Comparison of ENCODE assay signal across 9 cellular contexts in genomic region chr9:89427621-89428221, GRCh38.
DNase-seq lines count a peak whose midpoint lies in the region; ATAC-seq and TF ChIP-seq lines count a peak whose summit lies in the region.
"Had no signal": no experiment of that assay in that cellular context is flagged by ENCODE, and none has a peak within 500 bp of the region (broad histone marks: within the 10 kb centered on the region; RNA-seq: fewer than 3 reads in every experiment).

No MANE protein-coding gene starts in this region.

- POLR2A ChIA-PET in HCT116 (lab: Charles Lee): no interaction called here
- POLR2A ChIA-PET in activated CD8-positive, alpha-beta T cell treated with anti-CD3 and anti-CD28 coated beads for 36 hours (lab: Charles Lee): interaction anchor here (0.7 to 5.7 kb wide), 16 partner anchors 10 to 128 kb away, joined by 3 to 39 read pairs (median 10); no protein-coding TSS in a partner anchor

- no peaks in the 10 kb centered on the region for H3K36me3 ChIP-seq in HCT116 (ENCODE audit: control insufficient read depth in 1 of 2, insufficient read depth in 2 of 2, low read length in 2 of 2)
- no peaks in the 10 kb centered on the region for H3K36me3 ChIP-seq in sigmoid colon

- peaks cover 15 to 58% of the 10 kb centered on the region in 2 experiments for H3K4me1 ChIP-seq in HCT116 (ENCODE audit: control insufficient read depth in 1 of 2, insufficient read depth in 2 of 2, low read length in 2 of 2)
- peaks cover 0 to 4% (median 0%) of the 10 kb centered on the region in 4 donors for H3K4me1 ChIP-seq in sigmoid colon

- no TSS peak for BruUV-seq in HCT116 (replicated peaks; lab: Mats Ljungman, UMichigan)

- no peaks in the 10 kb centered on the region for H4K20me1 ChIP-seq in HCT116 (ENCODE audit: insufficient read depth)

- no peak overlapping the region for H2AFZ ChIP-seq in HCT116 (ENCODE audit: low read depth, low read length, poor library complexity, severe bottlenecking)

- TF ChIP-seq CTCF in HCT116 (IDR thresholded peaks at IDR 0.05 in 2 of 3, conservative IDR thresholded peaks at IDR 0.05 in 1 of 3; ENCODE audit: borderline replicate concordance in 1 of 3, insufficient read depth in 1 of 3, low read depth in 2 of 3, low read length in 2 of 3) (no peak), sigmoid colon (IDR thresholded peaks at IDR 0.05) (no peak)
- no peak for TF ChIP-seq CTCF in activated CD8-positive, alpha-beta T cell treated with anti-CD3 and anti-CD28 coated beads for 36 hours (IDR thresholded peaks at IDR 0.05)

- H3K4me3 ChIP-seq in HCT116 (replicated peaks in 1 of 2; ENCODE audit: low read depth in 1 of 2, low read length in 2 of 2) (no peak overlapping the region), sigmoid colon (no peak overlapping the region)

- peak overlapping the region; percentile 51 for H3K4me2 ChIP-seq in HCT116 (ENCODE audit: low read length)

- H3K9me2 ChIP-seq in HCT116 (ENCODE audit: insufficient read depth): no peaks in the 10 kb centered on the region

- H3K4me3 Mint-ChIP-seq in activated CD8-positive, alpha-beta T cell treated with anti-CD3 and anti-CD28 coated beads for 36 hours: peak overlapping the region; percentile 65
- H3K4me3 Mint-ChIP-seq in dendritic cell treated with granulocyte-macrophage colony-stimulating factor and Interleukin-4, amounts not matched to agents 40 ng/mL and 50 ng/mL, for 4 days: no peak overlapping the region

- RAD21 ChIA-PET in HCT116 (lab: Charles Lee; ENCODE audit: low non-redundant PET in 1 of 2, low total read pairs in 2 of 2, uncharacterized antibody in 2 of 2, unreplicated experiment in 2 of 2): no interaction called here

- H3K27ac ChIP-seq in HCT116 (ENCODE audit: low read depth, low read length) (no peak overlapping the region), sigmoid colon (no peak overlapping the region)

- no peak for TF ChIP-seq POLR2A in HCT116 (IDR thresholded peaks at IDR 0.05; ENCODE audit: borderline replicate concordance, extremely low read depth, insufficient read depth, insufficient read length)
- no peak for TF ChIP-seq POLR2A in sigmoid colon (IDR thresholded peaks at IDR 0.05)

- peaks cover 11% of the 10 kb centered on the region for H3K9me3 Mint-ChIP-seq in activated CD8-positive, alpha-beta T cell treated with anti-CD3 and anti-CD28 coated beads for 36 hours
- no peaks in the 10 kb centered on the region for H3K9me3 Mint-ChIP-seq in dendritic cell treated with granulocyte-macrophage colony-stimulating factor and Interleukin-4, amounts not matched to agents 40 ng/mL and 50 ng/mL, for 4 days

- H3K4me1 Mint-ChIP-seq in activated CD8-positive, alpha-beta T cell treated with anti-CD3 and anti-CD28 coated beads for 36 hours (ENCODE audit: low read depth): peaks cover 99% of the 10 kb centered on the region
- peaks cover 100% of the 10 kb centered on the region for H3K4me1 Mint-ChIP-seq in dendritic cell treated with granulocyte-macrophage colony-stimulating factor and Interleukin-4, amounts not matched to agents 40 ng/mL and 50 ng/mL, for 4 days (ENCODE audit: low read depth)

- DNase-seq in HCT116 (ENCODE audit: low read depth, low spot score) (no peak), NCI-H187 treated with DMSO at 0.1 percent for 48 hours (lab: John Stamatoyannopoulos, UW) (no peak), sigmoid colon (no peak), NCI-H2107 treated with DMSO at 0.1 percent for 48 hours (lab: John Stamatoyannopoulos, UW; ENCODE audit: unreplicated experiment) (no peak), superior temporal gyrus (ENCODE audit: extremely low spot score) (no peak)
- DNase-seq in activated CD8-positive, alpha-beta T cell treated with anti-CD3 and anti-CD28 coated beads for 36 hours: peak; percentile 95
- peak; percentile 76 to 85 for DNase-seq in stimulated activated CD8-positive, alpha-beta memory T cell treated with anti-CD3 and anti-CD28 coated beads, Interleukin-15, amount 100 ng/mL, for 4 hours (ENCODE audit: low read depth in 2 of 2)
- DNase-seq: NCI-H526 had no signal

- 85 to 92% methylated on average over 17 of the region's 17 CpGs for WGBS in sigmoid colon, 2 donors

- peaks cover 77% of the 10 kb centered on the region for H3K36me3 Mint-ChIP-seq in activated CD8-positive, alpha-beta T cell treated with anti-CD3 and anti-CD28 coated beads for 36 hours (ENCODE audit: low read depth)
- H3K36me3 Mint-ChIP-seq in dendritic cell treated with granulocyte-macrophage colony-stimulating factor and Interleukin-4, amounts not matched to agents 40 ng/mL and 50 ng/mL, for 4 days (ENCODE audit: low read depth): peaks cover 8% of the 10 kb centered on the region

- peaks cover 5% of the 10 kb centered on the region; the same call in 1 of the 2 replicates for H3K79me2 ChIP-seq in HCT116 (ENCODE audit: insufficient read depth, low read length)

- intact Hi-C loops in HCT116 (cut with micrococcal nuclease) (loop anchor here (5.0 kb wide), 1 partner anchor 120 kb away; no protein-coding TSS in a partner anchor), sigmoid colon (cut with DNase I) (no loop called here)
- intact Hi-C loops in activated CD8-positive, alpha-beta T cell treated with anti-CD3 and anti-CD28 coated beads for 36 hours (cut with micrococcal nuclease): no loop called here
- intact Hi-C loops in dendritic cell treated with granulocyte-macrophage colony-stimulating factor and Interleukin-4, amounts not matched to agents 40 ng/mL and 50 ng/mL, for 4 days (cut with micrococcal nuclease): no loop called here

- H3K9me3 ChIP-seq in HCT116 (ENCODE audit: control insufficient read depth in 1 of 2, insufficient read depth in 1 of 2, low read depth in 1 of 2, low read length in 2 of 2) (no peaks in the 10 kb centered on the region), sigmoid colon (no peaks in the 10 kb centered on the region)

- no peak for TF ChIP-seq EP300 in sigmoid colon (IDR thresholded peaks at IDR 0.05)

- CTCF ChIA-PET in HCT116 (lab: Charles Lee): no interaction called here
- CTCF ChIA-PET in activated CD8-positive, alpha-beta T cell treated with anti-CD3 and anti-CD28 coated beads for 36 hours (lab: Charles Lee): interaction anchor here (0.6 to 9.3 kb wide), 14 partner anchors 9 to 122 kb away, joined by 3 to 87 read pairs (median 8); no protein-coding TSS in a partner anchor

- peak overlapping the region; percentile 11; the same call in 1 of the 2 replicates for H3K9ac ChIP-seq in HCT116 (ENCODE audit: low read length)

- no peaks in the 10 kb centered on the region for H3K27me3 Mint-ChIP-seq in activated CD8-positive, alpha-beta T cell treated with anti-CD3 and anti-CD28 coated beads for 36 hours
- H3K27me3 Mint-ChIP-seq in dendritic cell treated with granulocyte-macrophage colony-stimulating factor and Interleukin-4, amounts not matched to agents 40 ng/mL and 50 ng/mL, for 4 days: no peaks in the 10 kb centered on the region

- TF ChIP-seq RAD21 in HCT116 (IDR thresholded peaks at IDR 0.05; ENCODE audit: low read depth): no peak

- peak; percentile 26; the same call in 1 of the 2 replicates for ATAC-seq in HCT116
- ATAC-seq in activated CD8-positive, alpha-beta T cell treated with anti-CD3 and anti-CD28 coated beads for 36 hours: peak; percentile 69

- H3K27ac Mint-ChIP-seq in activated CD8-positive, alpha-beta T cell treated with anti-CD3 and anti-CD28 coated beads for 36 hours: peak overlapping the region; percentile 98
- peak overlapping the region; percentile 58 for H3K27ac Mint-ChIP-seq in dendritic cell treated with granulocyte-macrophage colony-stimulating factor and Interleukin-4, amounts not matched to agents 40 ng/mL and 50 ng/mL, for 4 days

- H3K27me3 ChIP-seq in HCT116 (ENCODE audit: insufficient read depth, low read length) (no peaks in the 10 kb centered on the region), sigmoid colon (no peaks in the 10 kb centered on the region)

TF ChIP-seq in HCT116, 20 proteins besides CTCF, POLR2A, EP300 and RAD21:
- TF ChIP-seq TCF7L2 (IDR thresholded peaks at IDR 0.05; ENCODE audit: borderline replicate concordance, extremely low read depth, insufficient read depth, insufficient read length) (no peak), ELF1 (IDR thresholded peaks at IDR 0.05; ENCODE audit: borderline replicate concordance, low read depth) (no peak), EGR1 (IDR thresholded peaks at IDR 0.05; ENCODE audit: low read depth) (no peak), FOSL1 (IDR thresholded peaks at IDR 0.05; ENCODE audit: low read depth) (peak; percentile 52; the same call in 1 of the 2 replicates), YY1 (IDR thresholded peaks at IDR 0.05; ENCODE audit: extremely low read depth, insufficient replicate concordance, low read depth, low read length) (no peak), MAX (IDR thresholded peaks at IDR 0.05) (peak; percentile 55; the same call in 1 of the 2 replicates), ZBTB33 (IDR thresholded peaks at IDR 0.05; ENCODE audit: extremely low read depth, insufficient replicate concordance, low read length) (no peak), SP1 (IDR thresholded peaks at IDR 0.05; ENCODE audit: low read depth) (no peak), ATF3 (IDR thresholded peaks at IDR 0.05) (no peak), SRF (IDR thresholded peaks at IDR 0.05; ENCODE audit: low read depth) (no peak), EZH2 (IDR thresholded peaks at IDR 0.05) (no peak), ZNF274 (IDR thresholded peaks at IDR 0.05; ENCODE audit: low read depth, low read length) (no peak)

Comparison
In these comparisons a context has a peak if more than half of its experiments do, and no peak if none do; other contexts are left out.
1. DNase-seq: peak in activated CD8-positive, alpha-beta T cell treated with anti-CD3 and anti-CD28 coated beads for 36 hours (single experiment) and stimulated activated CD8-positive, alpha-beta memory T cell treated with anti-CD3 and anti-CD28 coated beads, Interleukin-15, amount 100 ng/mL, for 4 hours (2 of 2); none in HCT116 (single experiment), NCI-H187 treated with DMSO at 0.1 percent for 48 hours (single experiment), sigmoid colon (single experiment), NCI-H2107 treated with DMSO at 0.1 percent for 48 hours (single experiment) and superior temporal gyrus (single experiment).